ENCODE assay signal across 8 cellular contexts in genomic region chrX:46912098-46912672, GRCh38. TPM values are rescaled to one million over a fixed set of nuclear protein-coding genes. Genes with fewer than 3 reads are reported as not detected.
DNase-seq lines count a peak whose midpoint lies in the region; ATAC-seq and TF ChIP-seq lines count a peak whose summit lies in the region.

TSS of gene JADE3 (plus strand) at chrX:46912421. CDS start at chrX:46984895, 72,474 bp downstream.

- intact Hi-C loops in activated T-helper 1 cell treated with anti-CD3 and anti-CD28 coated beads, Interleukin-12 subunit alpha, Interleukin-12 subunit beta, Interleukin-2, Interleukin-4 antibody, amounts not matched to agents 30 ng/mL and 10 ng/mL and 1 ng/mL, durations not matched to agents 14 hours and 24 hours and 36 hours (cut with micrococcal nuclease), result loop anchor here (2.0 kb wide), 1 partner anchor 67 kb away; no protein-coding TSS in a partner anchor
- intact Hi-C loops in natural killer cell (cut with micrococcal nuclease), result loop anchor here (10.0 kb wide), 1 partner anchor 73 kb away; no protein-coding TSS in a partner anchor

- H3K36me3 Mint-ChIP-seq in activated T-helper 1 cell treated with anti-CD3 and anti-CD28 coated beads, Interleukin-12 subunit alpha, Interleukin-12 subunit beta, Interleukin-2, Interleukin-4 antibody, amounts not matched to agents 30 ng/mL and 10 ng/mL and 1 ng/mL, durations not matched to agents 14 hours and 24 hours and 36 hours (ENCODE audit: low read depth), result no peaks in the 10 kb centered on the region
- no peaks in the 10 kb centered on the region for H3K36me3 Mint-ChIP-seq in natural killer cell

- H3K4me1 Mint-ChIP-seq in activated T-helper 1 cell treated with anti-CD3 and anti-CD28 coated beads, Interleukin-12 subunit alpha, Interleukin-12 subunit beta, Interleukin-2, Interleukin-4 antibody, amounts not matched to agents 30 ng/mL and 10 ng/mL and 1 ng/mL, durations not matched to agents 14 hours and 24 hours and 36 hours (ENCODE audit: low read depth), result peaks cover 11% of the 10 kb centered on the region
- peaks cover 7% of the 10 kb centered on the region in 2 donors for H3K4me1 Mint-ChIP-seq in natural killer cell

- no peaks in the 10 kb centered on the region for H3K9me3 ChIP-seq in HUES6 (ENCODE audit: control insufficient read depth, insufficient read depth, low read depth, low read length)

- peak within 1 kb of the TSS; percentile 73 for H3K9ac ChIP-seq in HUES6 (ENCODE audit: low read length)

- peaks cover 34% of the 10 kb centered on the region for H3K27me3 Mint-ChIP-seq in activated T-helper 1 cell treated with anti-CD3 and anti-CD28 coated beads, Interleukin-12 subunit alpha, Interleukin-12 subunit beta, Interleukin-2, Interleukin-4 antibody, amounts not matched to agents 30 ng/mL and 10 ng/mL and 1 ng/mL, durations not matched to agents 14 hours and 24 hours and 36 hours (ENCODE audit: insufficient read depth)
- H3K27me3 Mint-ChIP-seq in natural killer cell (ENCODE audit: low read depth in 2 of 2), result peaks cover 21 to 36% of the 10 kb centered on the region in 2 donors

- H3K4me1 ChIP-seq in HUES6 (ENCODE audit: control insufficient read depth, insufficient read depth, low read length), result peaks cover 9% of the 10 kb centered on the region; the same call in 1 of the 2 replicates

- H3K36me3 ChIP-seq in HUES6 (ENCODE audit: control insufficient read depth, insufficient read depth, low read length), result no peaks in the 10 kb centered on the region

- TF ChIP-seq CTCF in fibroblast of villous mesenchyme (IDR thresholded peaks at IDR 0.05; ENCODE audit: insufficient read depth, low read depth, low read length) (no peak), natural killer cell (IDR thresholded peaks at IDR 0.05) (no peak)

- DNase-seq in SIG-M5 treated with dmso at 0.1 percent for 504 hours (lab: John Stamatoyannopoulos, UW; ENCODE audit: unreplicated experiment), result peak; percentile 57
- no peak for DNase-seq in SIG-M5 (lab: John Stamatoyannopoulos, UW)
- DNase-seq in NOMO-1 (lab: John Stamatoyannopoulos, UW; ENCODE audit: unreplicated experiment in 2 of 2), result peak; percentile 34 to 46
- DNase-seq in activated T-helper 1 cell treated with anti-CD3 and anti-CD28 coated beads, Interleukin-12 subunit alpha, Interleukin-12 subunit beta, Interleukin-2, Interleukin-4 antibody, amounts not matched to agents 30 ng/mL and 10 ng/mL and 1 ng/mL, durations not matched to agents 14 hours and 24 hours and 36 hours (ENCODE audit: low spot score), result peak; percentile 3
- DNase-seq in fibroblast of villous mesenchyme (ENCODE audit: low read depth), result peak; percentile 69
- DNase-seq in natural killer cell, result peak; percentile 15
- peak; percentile 72 for DNase-seq in ureter (ENCODE audit: low spot score)

- H3K27ac Mint-ChIP-seq in activated T-helper 1 cell treated with anti-CD3 and anti-CD28 coated beads, Interleukin-12 subunit alpha, Interleukin-12 subunit beta, Interleukin-2, Interleukin-4 antibody, amounts not matched to agents 30 ng/mL and 10 ng/mL and 1 ng/mL, durations not matched to agents 14 hours and 24 hours and 36 hours, result no peak within 1 kb of the TSS
- H3K27ac Mint-ChIP-seq in natural killer cell, result no peak within 1 kb of the TSS

- H3K27me3 ChIP-seq in HUES6 (ENCODE audit: control insufficient read depth, insufficient read depth, low read length), result no peaks in the 10 kb centered on the region

- peak within 1 kb of the TSS; percentile 39; the same call in 1 of the 2 replicates for H3K27ac ChIP-seq in HUES6 (ENCODE audit: low read depth, low read length)

- no peaks in the 10 kb centered on the region for H3K9me3 Mint-ChIP-seq in activated T-helper 1 cell treated with anti-CD3 and anti-CD28 coated beads, Interleukin-12 subunit alpha, Interleukin-12 subunit beta, Interleukin-2, Interleukin-4 antibody, amounts not matched to agents 30 ng/mL and 10 ng/mL and 1 ng/mL, durations not matched to agents 14 hours and 24 hours and 36 hours
- H3K9me3 Mint-ChIP-seq in natural killer cell, result no peaks in the 10 kb centered on the region

- H3K4me3 ChIP-seq in HUES6 (ENCODE audit: low read depth, low read length), result peak within 1 kb of the TSS; percentile 63
- H3K4me3 ChIP-seq in fibroblast of villous mesenchyme (ENCODE audit: low read depth, low read length), result peak within 1 kb of the TSS; percentile 68

- peak within 1 kb of the TSS; percentile 83 for H3K4me3 Mint-ChIP-seq in activated T-helper 1 cell treated with anti-CD3 and anti-CD28 coated beads, Interleukin-12 subunit alpha, Interleukin-12 subunit beta, Interleukin-2, Interleukin-4 antibody, amounts not matched to agents 30 ng/mL and 10 ng/mL and 1 ng/mL, durations not matched to agents 14 hours and 24 hours and 36 hours
- H3K4me3 Mint-ChIP-seq in natural killer cell, result peak within 1 kb of the TSS; percentile 79

- peak; percentile 51 to 55 (median 53) for ATAC-seq in natural killer cell

RNA-seq across cellular contexts. Expression of gene JADE3, which starts in this region (rescaled TPM):
- total RNA-seq in activated T-helper 1 cell treated with anti-CD3 and anti-CD28 coated beads, Interleukin-12 subunit alpha, Interleukin-12 subunit beta, Interleukin-2, Interleukin-4 antibody, amounts not matched to agents 30 ng/mL and 10 ng/mL and 1 ng/mL, durations not matched to agents 14 hours and 24 hours and 36 hours, result 1.3 and 2.1 TPM in 2 replicates
- total RNA-seq in fibroblast of villous mesenchyme (3.5 and 4.3 TPM in 2 replicates), natural killer cell (under 1 TPM; 0.16 to 0.54 (median 0.43) TPM), ureter (11.4 TPM)

Comparison
In these comparisons a context has a peak if more than half of its experiments do, and no peak if none do; other contexts are left out.
1. Peak in DNase-seq and ATAC-seq in natural killer cell; RNA of the gene not detected or under 1 TPM.